In genomic region chr7:157488326-157488725, GRCh38 we compare ENCODE assay signal across 22 cellular contexts.
A peak's percentile ranks its signal among the peaks of the same experiment; 100 is the strongest.
DNase-seq lines count a peak whose midpoint lies in the region; ATAC-seq and TF ChIP-seq lines count a peak whose summit lies in the region.
"Had no signal": no experiment of that assay in that cellular context is flagged by ENCODE, and none has a peak within 500 bp of the region (broad histone marks: within the 10 kb centered on the region; RNA-seq: fewer than 3 reads in every experiment).

No MANE protein-coding gene starts in this region.

- no peak overlapping the region for H4K5ac ChIP-seq in H9 (ENCODE audit: insufficient read length, low read depth, low read length)

- H3K18ac ChIP-seq in H9 (ENCODE audit: insufficient read length, low read depth, low read length) (no peak overlapping the region), neuronal stem cell (ENCODE audit: low read length) (peak overlapping the region; percentile 78)

- no peaks in the 10 kb centered on the region for H3K36me3 ChIP-seq in neuronal stem cell (replicated peaks in 1 of 2; ENCODE audit: control insufficient read depth in 2 of 2, insufficient read depth in 2 of 2, low read length in 2 of 2)
- H3K36me3 ChIP-seq: left ventricle myocardium inferior, neutrophil, upper lobe of right lung had no signal

- H3T11ph ChIP-seq in H9 (ENCODE audit: low read length): no peak overlapping the region

- WGBS in H9 (ENCODE audit: extremely low coverage, insufficient read length, low lambda C conversion rate): no CpG with 5 or more reads among the region's 22 CpGs
- no CpG with 5 or more reads among the region's 22 CpGs for WGBS in neuronal stem cell (ENCODE audit: extremely low coverage in 2 of 2, insufficient read length in 2 of 2, insufficient replicate concordance in 1 of 2), 2 donors

- H3K4me2 ChIP-seq in H9 (ENCODE audit: insufficient read depth, insufficient read length, low read length) (no peak overlapping the region), neuronal stem cell (ENCODE audit: insufficient read depth, low read length, poor library complexity, severe bottlenecking) (no peak overlapping the region)

- no peak overlapping the region for H3K4me3 Mint-ChIP-seq in H9
- H3K4me3 Mint-ChIP-seq in naive thymus-derived CD8-positive, alpha-beta T cell: no peak overlapping the region

- H2AK5ac ChIP-seq in H9 (ENCODE audit: insufficient read length, low read length) (no peak overlapping the region), neuronal stem cell (ENCODE audit: low read depth, low read length) (no peak overlapping the region)

- H3K79me1 ChIP-seq in H9 (ENCODE audit: insufficient read depth, low read depth, low read length, poor library complexity, severe bottlenecking): no peaks in the 10 kb centered on the region
- H3K79me1 ChIP-seq in neuronal stem cell (ENCODE audit: low read depth, low read length): no peaks in the 10 kb centered on the region

- H3K23ac ChIP-seq in H9 (ENCODE audit: insufficient read length, low read depth, low read length) (no peak overlapping the region), neuronal stem cell (ENCODE audit: low read depth, low read length, poor library complexity) (peak overlapping the region; percentile 43)

- H2BK20ac ChIP-seq in H9 (ENCODE audit: low read depth, low read length, poor library complexity, severe bottlenecking): no peak overlapping the region

- no peak overlapping the region for H3K56ac ChIP-seq in H9 (ENCODE audit: insufficient read length, low read depth, low read length)

- no peak for ATAC-seq in naive thymus-derived CD8-positive, alpha-beta T cell
- ATAC-seq: Right ventricle myocardium inferior, upper lobe of right lung had no signal

- no peaks in the 10 kb centered on the region for H4K20me1 ChIP-seq in H9 (ENCODE audit: control insufficient read depth, insufficient read depth, insufficient read length)

- H3K14ac ChIP-seq in H9 (ENCODE audit: insufficient read depth, low read length): no peak overlapping the region
- no peak overlapping the region for H3K14ac ChIP-seq in neuronal stem cell (ENCODE audit: low read length)

- no peaks in the 10 kb centered on the region for H3K4me1 ChIP-seq in H9 (ENCODE audit: insufficient read depth, low read length)
- H3K4me1 ChIP-seq in neuronal stem cell (ENCODE audit: control insufficient read depth in 2 of 2, insufficient read depth in 1 of 2, low read depth in 1 of 2, low read length in 2 of 2): peaks cover 0 to 4% of the 10 kb centered on the region in 2 donors
- H3K4me1 ChIP-seq: left ventricle myocardium inferior, upper lobe of right lung had no signal

- H3K27ac ChIP-seq in H9 (ENCODE audit: insufficient read length, low read depth, low read length): no peak overlapping the region
- H3K27ac ChIP-seq in neuronal stem cell (replicated peaks; ENCODE audit: low read length): no peak overlapping the region
- H3K27ac ChIP-seq: left ventricle myocardium inferior, upper lobe of right lung had no signal

- no peak overlapping the region for H4K8ac ChIP-seq in H9 (replicated peaks; ENCODE audit: insufficient read length, low read depth, low read length)
- H4K8ac ChIP-seq in neuronal stem cell (ENCODE audit: low read depth, low read length): no peak overlapping the region

- H4K91ac ChIP-seq in H9 (ENCODE audit: insufficient read length, low read depth, low read length) (no peak overlapping the region), neuronal stem cell (ENCODE audit: low read depth, low read length, poor library complexity) (no peak overlapping the region)

- no peak overlapping the region for H2BK12ac ChIP-seq in H9 (ENCODE audit: insufficient read length, low read depth, low read length)
- no peak overlapping the region for H2BK12ac ChIP-seq in neuronal stem cell (ENCODE audit: low read length)

- H2BK120ac ChIP-seq in H9 (ENCODE audit: low read depth, low read length, poor library complexity, severe bottlenecking) (no peak overlapping the region), neuronal stem cell (ENCODE audit: low read depth, low read length) (no peak overlapping the region)

- H3K79me2 ChIP-seq in H9 (ENCODE audit: insufficient read depth, low read length): no peaks in the 10 kb centered on the region

- H3K9ac ChIP-seq in H9 (ENCODE audit: extremely low read depth, insufficient read length, low read length) (no peak overlapping the region), neuronal stem cell (ENCODE audit: low read depth, low read length, poor library complexity) (no peak overlapping the region)

- in situ Hi-C loops in astrocyte of the cerebellum (cut with HindIII; ENCODE audit: low sequenced_read_pairs): no loop called here

- H3K27me3 ChIP-seq in H9 (ENCODE audit: insufficient read depth, low read length) (no peaks in the 10 kb centered on the region), neuronal stem cell (ENCODE audit: control insufficient read depth in 3 of 3, insufficient read depth in 3 of 3, low read depth in 1 of 3, low read length in 3 of 3) (no peaks in the 10 kb centered on the region)
- H3K27me3 ChIP-seq: neutrophil, upper lobe of right lung had no signal

- peaks cover 72% of the 10 kb centered on the region for H3K27me3 Mint-ChIP-seq in H9 (ENCODE audit: low read depth)
- peaks cover 0 to 11% (median 5%) of the 10 kb centered on the region in 5 donors for H3K27me3 Mint-ChIP-seq in naive thymus-derived CD8-positive, alpha-beta T cell

- no peak overlapping the region for H2BK15ac ChIP-seq in H9 (ENCODE audit: low read depth, low read length)
- no peak overlapping the region for H2BK15ac ChIP-seq in neuronal stem cell (ENCODE audit: low read length)

- H3K4me3 ChIP-seq in astrocyte of the cerebellum (ENCODE audit: low read depth, low read length) (peak overlapping the region; percentile 9), neuronal stem cell (ENCODE audit: low read length in 2 of 2) (no peak overlapping the region)
- H3K4me3 ChIP-seq: left ventricle myocardium inferior, upper lobe of right lung had no signal

- H3K4me1 Mint-ChIP-seq in H9: no peaks in the 10 kb centered on the region
- H3K4me1 Mint-ChIP-seq in naive thymus-derived CD8-positive, alpha-beta T cell: peaks cover 8 to 34% (median 33%) of the 10 kb centered on the region in 4 donors

- DNase-seq in NCI-H146 (lab: John Stamatoyannopoulos, UW) (peak; percentile 62), NCI-H146 treated with DMSO at 0.1 percent for 48 hours (lab: John Stamatoyannopoulos, UW; ENCODE audit: unreplicated experiment) (no peak), H9 (peak; percentile 26), astrocyte of the cerebellum (ENCODE audit: low read depth) (no peak), neuronal stem cell (ENCODE audit: low spot score) (no peak), NCI-H2227 treated with DMSO at 0.1 percent for 48 hours (lab: John Stamatoyannopoulos, UW) (no peak), SKM-1 (lab: John Stamatoyannopoulos, UW; ENCODE audit: unreplicated experiment) (no peak)
- DNase-seq in naive thymus-derived CD8-positive, alpha-beta T cell: no peak
- DNase-seq: activated CD4-positive, alpha-beta T cell treated with anti-CD3 and anti-CD28 coated beads for 48 hours; activated naive CD4-positive, alpha-beta T cell treated with Interleukin-2 at 50 U/mL for 16 hours; activated T-cell treated with anti-CD3 and anti-CD28 coated beads, Interleukin-2, amount 50 U/mL, for 1 hour; Calu3; cerebellar nuclear complex; effector CD8-positive, alpha-beta T cell; Kasumi-1; left ventricle myocardium inferior; NCI-H1048; NCI-H2107; stimulated activated CD4-positive, alpha-beta T cell treated with anti-CD3 and anti-CD28 coated beads, Interleukin-12 subunit alpha, Interleukin-12 subunit beta, amount 100 ng/mL, for 4 hours; upper lobe of right lung had no signal

- TF ChIP-seq CTCF in H9 (conservative IDR thresholded peaks at IDR 0.05) (no peak), astrocyte of the cerebellum (IDR thresholded peaks at IDR 0.05; ENCODE audit: low read depth, low read length, missing control alignments) (no peak)

- H2BK5ac ChIP-seq in H9 (ENCODE audit: insufficient read length, low read length) (no peak overlapping the region), neuronal stem cell (ENCODE audit: low read length) (no peak overlapping the region)

- no peaks in the 10 kb centered on the region for H3K9me3 ChIP-seq in H9 (ENCODE audit: control insufficient read depth, low read depth, low read length)
- peaks cover 0 to 13% of the 10 kb centered on the region in 2 donors for H3K9me3 ChIP-seq in neuronal stem cell (replicated peaks in 1 of 2; ENCODE audit: control insufficient read depth in 2 of 2, insufficient read depth in 1 of 2, low read depth in 1 of 2, low read length in 2 of 2)
- H3K9me3 ChIP-seq: neutrophil, upper lobe of right lung had no signal

- H3K27ac Mint-ChIP-seq in H9: no peak overlapping the region
- H3K27ac Mint-ChIP-seq in naive thymus-derived CD8-positive, alpha-beta T cell: no peak overlapping the region

- no peaks in the 10 kb centered on the region for H3K23me2 ChIP-seq in H9 (ENCODE audit: insufficient read length, low read depth, low read length, poor library complexity, severe bottlenecking)

- peaks cover 4 to 8% of the 10 kb centered on the region in 2 experiments; a peak in 4 of 5 replicates for H3K9me3 Mint-ChIP-seq in H9
- peaks cover 0 to 13% (median 8%) of the 10 kb centered on the region in 9 donors for H3K9me3 Mint-ChIP-seq in naive thymus-derived CD8-positive, alpha-beta T cell

- no peaks in the 10 kb centered on the region; a peak in 1 of 7 replicates for H3K36me3 Mint-ChIP-seq in H9 (ENCODE audit: insufficient read depth in 1 of 3, low read depth in 3 of 3)
- H3K36me3 Mint-ChIP-seq in naive thymus-derived CD8-positive, alpha-beta T cell: peaks cover 0 to 4% (median 2%) of the 10 kb centered on the region in 3 donors

- H2AFZ ChIP-seq in H9 (ENCODE audit: low read length) (no peak overlapping the region), neuronal stem cell (ENCODE audit: low read length) (no peak overlapping the region)

- H3K4ac ChIP-seq in H9 (ENCODE audit: low read depth, low read length) (no peak overlapping the region), neuronal stem cell (ENCODE audit: low read length) (no peak overlapping the region)

- POLR2A ChIA-PET in naive thymus-derived CD8-positive, alpha-beta T cell (lab: Charles Lee): interaction anchor here (0.5 to 2.5 kb wide), 5 partner anchors 11 to 234 kb away, joined by 3 to 9 read pairs (median 5); no protein-coding TSS in a partner anchor

Comparison
In these comparisons a context has a peak if more than half of its experiments do, and no peak if none do; other contexts are left out.
1. DNase-seq: peak in NCI-H146 (single experiment) and H9 (single experiment); none in NCI-H146 treated with DMSO at 0.1 percent for 48 hours (single experiment), astrocyte of the cerebellum (single experiment), neuronal stem cell (single experiment), NCI-H2227 treated with DMSO at 0.1 percent for 48 hours (single experiment), naive thymus-derived CD8-positive, alpha-beta T cell (0 of 10) and SKM-1 (single experiment).